25 cellular contexts compared by ENCODE assay signal in the genomic region with DNA sequence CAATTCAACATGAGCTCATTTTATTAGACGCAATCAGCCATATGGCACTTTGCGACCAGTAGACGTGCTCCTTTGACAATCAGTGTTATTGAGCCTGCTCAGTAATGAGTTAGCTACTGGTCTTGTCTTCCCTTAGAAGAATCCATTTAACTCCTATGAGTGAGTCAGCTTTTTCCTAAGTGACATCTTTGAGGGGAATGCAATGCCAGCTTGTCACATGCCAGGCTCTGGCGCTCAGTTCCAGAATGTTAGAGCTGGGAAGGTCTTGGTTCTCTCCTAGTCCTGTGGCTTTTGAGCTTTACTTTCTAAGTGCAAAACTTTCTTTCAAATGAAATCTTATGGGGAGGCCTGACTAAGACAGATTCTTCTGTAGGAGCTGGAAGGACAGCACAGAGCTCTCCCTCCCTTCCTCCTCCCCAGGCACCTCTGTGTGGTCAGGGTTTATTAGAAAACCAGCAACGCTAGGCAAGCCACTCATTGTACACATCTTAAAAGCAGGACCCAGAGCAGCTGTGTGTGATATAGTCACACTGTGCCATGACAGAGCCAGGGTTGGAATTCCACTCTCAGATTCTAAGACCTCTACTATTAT.
DNase-seq lines count a peak whose midpoint lies in the region; FAIRE-seq and TF ChIP-seq lines count a peak whose summit lies in the region.
"Had no signal": no experiment of that assay in that cellular context is flagged by ENCODE, and none has a peak within 500 bp of the region (broad histone marks: within the 10 kb centered on the region; RNA-seq: fewer than 3 reads in every experiment).

No MANE protein-coding gene starts in this region.

- H2BK20ac ChIP-seq in H9 (ENCODE audit: low read depth, low read length, poor library complexity, severe bottlenecking) = no peak overlapping the region

- H3K4me1 ChIP-seq in endodermal cell (ENCODE audit: control insufficient read depth, insufficient read depth, low read length) = peaks cover 13% of the 10 kb centered on the region
- H3K4me1 ChIP-seq in H9 (ENCODE audit: insufficient read depth, low read length) = peaks cover 8% of the 10 kb centered on the region
- H3K4me1 ChIP-seq: colonic mucosa had no signal

- no peak overlapping the region for H3K23ac ChIP-seq in H9 (ENCODE audit: insufficient read length, low read depth, low read length)

- no peak overlapping the region for H2AFZ ChIP-seq in H9 (ENCODE audit: low read length)

- intact Hi-C loops in CD14-positive monocyte (cut with micrococcal nuclease) = loop anchor here (5.0 to 10.0 kb wide), 4 partner anchors 37 to 125 kb away; no protein-coding TSS in a partner anchor

- FAIRE-seq in D721Med (lab: Jason Lieb, UNC) = peak; percentile 74
- no peak for FAIRE-seq in urothelium cell line (lab: Jason Lieb, UNC)
- FAIRE-seq: endothelial cell of umbilical vein, frontal cortex, GM12878 had no signal

- no peaks in the 10 kb centered on the region for H3K79me1 ChIP-seq in H9 (ENCODE audit: insufficient read depth, low read depth, low read length, poor library complexity, severe bottlenecking)

- no peak for DNase-seq in D721Med (ENCODE audit: insufficient read length, low spot score)
- DNase-seq in MV-4-11 (lab: John Stamatoyannopoulos, UW) = peak; percentile 27
- no peak for DNase-seq in endodermal cell
- peak; percentile 21 for DNase-seq in pons (ENCODE audit: low spot score)
- DNase-seq in CD14-positive monocyte (ENCODE audit: low spot score) = no peak
- DNase-seq in H9 = no peak
- DNase-seq in urothelium cell line (ENCODE audit: low spot score) = no peak
- DNase-seq: activated CD4-positive, alpha-beta memory T cell treated with anti-CD3 and anti-CD28 coated beads, Interleukin-2, amount 10 ng/mL, durations not matched to agents 7 days and 5 days; activated naive CD4-positive, alpha-beta T cell treated with anti-CD3 and anti-CD28 coated beads, Interleukin-2, amount 50 U/mL, for 16 hours; activated T-cell treated with anti-CD3 and anti-CD28 coated beads, Interleukin-2, amount 50 U/mL, for 24 hours; AML-193; body of pancreas; colonic mucosa; mucosa of descending colon; NCI-H187; NCI-H526; occipital lobe; SIG-M5; stimulated activated CD4-positive, alpha-beta T cell treated with anti-CD3 and anti-CD28 coated beads, Interleukin-2, amount 100 ng/mL, for 48 hours; stomach had no signal

- no peak overlapping the region for H4K5ac ChIP-seq in H9 (ENCODE audit: insufficient read length, low read depth, low read length)

- TF ChIP-seq CTCF in D721Med (IDR thresholded peaks at IDR 0.05; ENCODE audit: insufficient read depth, missing control alignments) (no peak), endodermal cell (conservative IDR thresholded peaks at IDR 0.05) (no peak), CD14-positive monocyte (IDR thresholded peaks at IDR 0.05) (no peak), H9 (conservative IDR thresholded peaks at IDR 0.05) (no peak)

- H2BK15ac ChIP-seq in H9 (ENCODE audit: low read depth, low read length) = no peak overlapping the region

- no peak overlapping the region for H4K8ac ChIP-seq in H9 (replicated peaks; ENCODE audit: insufficient read length, low read depth, low read length)

- H2BK120ac ChIP-seq in H9 (ENCODE audit: low read depth, low read length, poor library complexity, severe bottlenecking) = no peak overlapping the region

- H3K4me3 ChIP-seq in endodermal cell (ENCODE audit: low read length) = no peak overlapping the region
- H3K4me3 ChIP-seq: body of pancreas, colonic mucosa, GM12878, mucosa of descending colon, stomach had no signal

- WGBS in endodermal cell (ENCODE audit: insufficient coverage in 1 of 2, insufficient read length in 1 of 2), 2 experiments = 95 to 97% methylated on average over 4 to 5 of the region's 5 CpGs
- WGBS in H9 (ENCODE audit: extremely low coverage, insufficient read length, low lambda C conversion rate) = no CpG with 5 or more reads among the region's 5 CpGs

- H3K9me3 Mint-ChIP-seq in endodermal cell = no peaks in the 10 kb centered on the region
- no peaks in the 10 kb centered on the region for H3K9me3 Mint-ChIP-seq in CD14-positive monocyte
- no peaks in the 10 kb centered on the region for H3K9me3 Mint-ChIP-seq in H9
- H3K9me3 Mint-ChIP-seq: activated CD4-positive, alpha-beta memory T cell treated with anti-CD3 and anti-CD28 coated beads, Interleukin-2, amount 10 ng/mL, durations not matched to agents 7 days and 5 days; activated T-cell treated with anti-CD3 and anti-CD28 coated beads, Interleukin-2, amount 50 U/mL, for 24 hours; T-helper 1 cell treated with Interleukin-12 subunit alpha and Interleukin-12 subunit beta and Interleukin-4 antibody, amounts not matched to agents 30 μg/mL and 1 μg/mL, for 36 hours had no signal

- no peak overlapping the region for H3K18ac ChIP-seq in H9 (ENCODE audit: insufficient read length, low read depth, low read length)

- H3K14ac ChIP-seq in H9 (ENCODE audit: insufficient read depth, low read length) = no peak overlapping the region

- H3K9me3 ChIP-seq in endodermal cell (ENCODE audit: control insufficient read depth, low read length) (no peaks in the 10 kb centered on the region), H9 (ENCODE audit: control insufficient read depth, low read depth, low read length) (no peaks in the 10 kb centered on the region)
- H3K9me3 ChIP-seq: body of pancreas, colonic mucosa, mucosa of descending colon, stomach had no signal

- no peaks in the 10 kb centered on the region for H4K20me1 ChIP-seq in H9 (ENCODE audit: control insufficient read depth, insufficient read depth, insufficient read length)

- no peak overlapping the region for H3K4ac ChIP-seq in H9 (ENCODE audit: low read depth, low read length)

- H3K23me2 ChIP-seq in H9 (ENCODE audit: insufficient read length, low read depth, low read length, poor library complexity, severe bottlenecking) = no peaks in the 10 kb centered on the region

- no peak overlapping the region for H2BK12ac ChIP-seq in H9 (ENCODE audit: insufficient read length, low read depth, low read length)

- no peaks in the 10 kb centered on the region for H3K36me3 ChIP-seq in endodermal cell (ENCODE audit: control insufficient read depth, insufficient read depth, low read length)
- H3K36me3 ChIP-seq: colonic mucosa, stomach, WERI-Rb-1 had no signal

- no peak overlapping the region for H2BK5ac ChIP-seq in H9 (ENCODE audit: insufficient read length, low read length)

- H2AK5ac ChIP-seq in H9 (ENCODE audit: insufficient read length, low read length) = no peak overlapping the region

- H3K27ac Mint-ChIP-seq in endodermal cell (no peak overlapping the region), CD14-positive monocyte (peak overlapping the region in 3 of 7 donors; percentile 21 to 64 (median 44)), H9 (no peak overlapping the region)
- H3K27ac Mint-ChIP-seq: activated CD4-positive, alpha-beta memory T cell treated with anti-CD3 and anti-CD28 coated beads, Interleukin-2, amount 10 ng/mL, durations not matched to agents 7 days and 5 days; activated T-cell treated with anti-CD3 and anti-CD28 coated beads, Interleukin-2, amount 50 U/mL, for 24 hours; T-helper 1 cell treated with Interleukin-12 subunit alpha and Interleukin-12 subunit beta and Interleukin-4 antibody, amounts not matched to agents 30 μg/mL and 1 μg/mL, for 36 hours had no signal

- no peak overlapping the region for H3K4me2 ChIP-seq in H9 (ENCODE audit: insufficient read depth, insufficient read length, low read length)

- H3K36me3 Mint-ChIP-seq in endodermal cell (ENCODE audit: low read depth) (no peaks in the 10 kb centered on the region), CD14-positive monocyte (no peaks in the 10 kb centered on the region), H9 (ENCODE audit: insufficient read depth in 1 of 3, low read depth in 3 of 3) (no peaks in the 10 kb centered on the region)

- no peaks in the 10 kb centered on the region for H3K79me2 ChIP-seq in H9 (ENCODE audit: insufficient read depth, low read length)

- no peak overlapping the region for H3K4me3 Mint-ChIP-seq in endodermal cell
- no peak overlapping the region for H3K4me3 Mint-ChIP-seq in CD14-positive monocyte
- H3K4me3 Mint-ChIP-seq in H9 = no peak overlapping the region
- H3K4me3 Mint-ChIP-seq: activated CD4-positive, alpha-beta memory T cell treated with anti-CD3 and anti-CD28 coated beads, Interleukin-2, amount 10 ng/mL, durations not matched to agents 7 days and 5 days; activated T-cell treated with anti-CD3 and anti-CD28 coated beads, Interleukin-2, amount 50 U/mL, for 24 hours; T-helper 1 cell treated with Interleukin-12 subunit alpha and Interleukin-12 subunit beta and Interleukin-4 antibody, amounts not matched to agents 30 μg/mL and 1 μg/mL, for 36 hours had no signal

- no peak overlapping the region for H3T11ph ChIP-seq in H9 (ENCODE audit: low read length)

- H3K27me3 Mint-ChIP-seq in endodermal cell (ENCODE audit: insufficient read depth) (peaks cover 14% of the 10 kb centered on the region), CD14-positive monocyte (ENCODE audit: low read depth in 3 of 3) (peaks cover 0 to 2% (median 0%) of the 10 kb centered on the region in 3 donors), H9 (ENCODE audit: low read depth) (peaks cover 71% of the 10 kb centered on the region)
- H3K27me3 Mint-ChIP-seq: activated T-cell treated with anti-CD3 and anti-CD28 coated beads, Interleukin-2, amount 50 U/mL, for 24 hours had no signal

- H3K27ac ChIP-seq in endodermal cell (ENCODE audit: low read depth, low read length) (peak overlapping the region; percentile 19), H9 (ENCODE audit: insufficient read length, low read depth, low read length) (no peak overlapping the region)
- H3K27ac ChIP-seq: colonic mucosa had no signal

- no peak overlapping the region for H4K91ac ChIP-seq in H9 (ENCODE audit: insufficient read length, low read depth, low read length)

- H3K27me3 ChIP-seq in endodermal cell (ENCODE audit: control insufficient read depth, insufficient read depth, low read length, poor library complexity, severe bottlenecking) = peaks cover 55% of the 10 kb centered on the region
- no peaks in the 10 kb centered on the region for H3K27me3 ChIP-seq in H9 (ENCODE audit: insufficient read depth, low read length)
- H3K27me3 ChIP-seq: body of pancreas, colonic mucosa, stomach had no signal

- H3K9ac ChIP-seq in endodermal cell (ENCODE audit: extremely low read depth, low read length, poor library complexity, severe bottlenecking) (no peak overlapping the region), H9 (ENCODE audit: extremely low read depth, insufficient read length, low read length) (no peak overlapping the region)

- no peak overlapping the region for H3K56ac ChIP-seq in H9 (ENCODE audit: insufficient read length, low read depth, low read length)

- H3K4me1 Mint-ChIP-seq in endodermal cell = peaks cover 53% of the 10 kb centered on the region
- H3K4me1 Mint-ChIP-seq in CD14-positive monocyte = peaks cover 91% of the 10 kb centered on the region
- H3K4me1 Mint-ChIP-seq in H9 = peaks cover 60 to 70% of the 10 kb centered on the region in 2 experiments

Comparison
In these comparisons a context has a peak if more than half of its experiments do, and no peak if none do; other contexts are left out.
1. DNase-seq: peak in MV-4-11 (single experiment) and pons (single experiment); none in D721Med (single experiment), endodermal cell (single experiment), CD14-positive monocyte (single experiment), H9 (single experiment) and urothelium cell line (single experiment).